ENCODE assay signal across 1 cellular context in the genomic region with DNA sequence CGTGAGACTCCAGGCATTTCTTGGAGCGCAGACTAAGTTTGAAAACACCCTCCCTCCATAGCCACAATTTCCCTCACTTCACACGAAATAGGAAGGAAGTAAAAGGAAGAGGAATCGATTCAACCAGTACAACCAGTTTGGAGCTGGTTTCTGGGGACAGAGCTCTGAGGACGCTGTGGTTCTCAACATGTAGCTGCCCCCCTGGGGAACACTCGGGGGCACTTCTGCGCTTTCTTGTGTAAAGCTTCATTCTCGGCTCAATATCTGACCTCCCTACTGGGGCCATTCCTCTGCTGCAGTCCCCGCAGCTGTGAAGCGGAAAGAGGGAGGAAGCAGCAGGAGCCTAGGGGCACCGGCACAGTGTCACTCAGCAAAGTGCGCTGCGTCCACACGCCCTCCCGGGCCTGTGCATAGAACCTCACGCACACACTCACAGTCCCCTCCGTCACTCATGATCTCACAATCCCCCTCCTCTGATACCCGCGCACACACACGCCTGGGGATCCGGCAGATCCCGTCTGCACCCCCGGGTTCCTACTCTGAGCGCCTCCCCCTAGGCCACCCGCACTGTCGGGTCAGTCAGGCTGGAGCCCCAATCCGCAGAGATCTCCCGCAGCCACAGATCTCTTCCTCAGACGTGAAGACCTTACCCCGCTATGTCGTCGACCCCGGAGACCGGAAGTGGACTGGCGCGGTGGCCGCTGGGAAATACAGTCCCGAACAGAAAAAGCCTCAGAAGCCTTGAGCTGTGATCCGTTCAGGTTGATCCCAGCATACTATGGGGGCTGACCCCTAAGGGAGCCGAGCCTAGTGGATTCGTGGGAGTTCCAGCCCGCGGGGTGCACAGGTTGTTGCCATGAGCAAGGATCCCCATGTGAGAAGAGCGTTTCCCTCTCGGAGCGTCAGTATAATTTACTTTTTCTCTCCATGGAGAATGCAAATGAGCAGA.
TF ChIP-seq lines count a peak whose summit lies in the region.

TSS of gene ZNF780A (minus strand) at position 688 of the 949 bp plus-strand sequence. CDS start 6,190 bp downstream, outside the sequence.

TF ChIP-seq in HEK293, 187 proteins besides CTCF, POLR2A, EP300 and RAD21 (continued from another document and continues in another):
- TF ChIP-seq, protein P1, sequence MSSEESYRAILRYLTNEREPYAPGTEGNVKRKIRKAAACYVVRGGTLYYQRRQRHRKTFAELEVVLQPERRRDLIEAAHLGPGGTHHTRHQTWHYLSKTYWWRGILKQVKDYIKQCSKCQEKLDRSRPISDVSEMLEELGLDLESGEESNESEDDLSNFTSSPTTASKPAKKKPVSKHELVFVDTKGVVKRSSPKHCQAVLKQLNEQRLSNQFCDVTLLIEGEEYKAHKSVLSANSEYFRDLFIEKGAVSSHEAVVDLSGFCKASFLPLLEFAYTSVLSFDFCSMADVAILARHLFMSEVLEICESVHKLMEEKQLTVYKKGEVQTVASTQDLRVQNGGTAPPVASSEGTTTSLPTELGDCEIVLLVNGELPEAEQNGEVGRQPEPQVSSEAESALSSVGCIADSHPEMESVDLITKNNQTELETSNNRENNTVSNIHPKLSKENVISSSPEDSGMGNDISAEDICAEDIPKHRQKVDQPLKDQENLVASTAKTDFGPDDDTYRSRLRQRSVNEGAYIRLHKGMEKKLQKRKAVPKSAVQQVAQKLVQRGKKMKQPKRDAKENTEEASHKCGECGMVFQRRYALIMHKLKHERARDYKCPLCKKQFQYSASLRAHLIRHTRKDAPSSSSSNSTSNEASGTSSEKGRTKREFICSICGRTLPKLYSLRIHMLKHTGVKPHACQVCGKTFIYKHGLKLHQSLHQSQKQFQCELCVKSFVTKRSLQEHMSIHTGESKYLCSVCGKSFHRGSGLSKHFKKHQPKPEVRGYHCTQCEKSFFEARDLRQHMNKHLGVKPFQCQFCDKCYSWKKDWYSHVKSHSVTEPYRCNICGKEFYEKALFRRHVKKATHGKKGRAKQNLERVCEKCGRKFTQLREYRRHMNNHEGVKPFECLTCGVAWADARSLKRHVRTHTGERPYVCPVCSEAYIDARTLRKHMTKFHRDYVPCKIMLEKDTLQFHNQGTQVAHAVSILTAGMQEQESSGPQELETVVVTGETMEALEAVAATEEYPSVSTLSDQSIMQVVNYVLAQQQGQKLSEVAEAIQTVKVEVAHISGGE (tag by site-specific recombination; conservative IDR thresholded peaks at IDR 0.05; ENCODE audit: low read depth) = peak; percentile 93
- TF ChIP-seq ZNF544 (tag by site-specific recombination; IDR thresholded peaks at IDR 0.05) (no peak), SCRT1 (tag by site-specific recombination; IDR thresholded peaks at IDR 0.05; ENCODE audit: borderline replicate concordance) (peak; percentile 79; the same call in 1 of the 2 replicates), ZIC2 (tag by site-specific recombination; IDR thresholded peaks at IDR 0.05) (peak; percentile 94), GLIS1 (tag by site-specific recombination; IDR thresholded peaks at IDR 0.05) (peak; percentile 97), EGR2 (tag by site-specific recombination; IDR thresholded peaks at IDR 0.05; ENCODE audit: low read depth) (no peak), REST (tag by site-specific recombination; IDR thresholded peaks at IDR 0.05) (peak; percentile 51; the same call in 1 of the 2 replicates), ZNF16 (tag by site-specific recombination; IDR thresholded peaks at IDR 0.05; ENCODE audit: low read depth) (no peak; the same call in 1 of the 2 replicates), ZSCAN16 (tag by site-specific recombination; IDR thresholded peaks at IDR 0.05) (peak; percentile 83; the same call in 1 of the 2 replicates), ZNF670 (tag by site-specific recombination; IDR thresholded peaks at IDR 0.05; ENCODE audit: low read depth) (no peak), ZBTB17 (tag by site-specific recombination; IDR thresholded peaks at IDR 0.05) (peak; percentile 99), KLF17 (tag by site-specific recombination; IDR thresholded peaks at IDR 0.05) (peak; percentile 96), ZSCAN30 (tag by site-specific recombination; IDR thresholded peaks at IDR 0.05) (peak; percentile 14; the same call in 1 of the 2 replicates), ZNF248 (tag by site-specific recombination; IDR thresholded peaks at IDR 0.05) (no peak), ZNF292 (tag by site-specific recombination; IDR thresholded peaks at IDR 0.05; ENCODE audit: borderline replicate concordance, low read depth) (no peak), ZNF26 (tag by site-specific recombination; IDR thresholded peaks at IDR 0.05) (no peak), SP2 (tag by site-specific recombination; IDR thresholded peaks at IDR 0.05) (peak; percentile 61), ZFP37 (tag by site-specific recombination; IDR thresholded peaks at IDR 0.05) (peak; percentile 97), SP7 (tag by site-specific recombination; IDR thresholded peaks at IDR 0.05) (peak; percentile 96), ZNF645 (tag by site-specific recombination; IDR thresholded peaks at IDR 0.05) (peak; percentile 89; the same call in 1 of the 2 replicates), ZBTB8A (tag by site-specific recombination; IDR thresholded peaks at IDR 0.05) (peak; percentile 71; the same call in 1 of the 2 replicates), ZNF239 (tag by site-specific recombination; IDR thresholded peaks at IDR 0.05) (no peak)
- TF ChIP-seq, protein P2, sequence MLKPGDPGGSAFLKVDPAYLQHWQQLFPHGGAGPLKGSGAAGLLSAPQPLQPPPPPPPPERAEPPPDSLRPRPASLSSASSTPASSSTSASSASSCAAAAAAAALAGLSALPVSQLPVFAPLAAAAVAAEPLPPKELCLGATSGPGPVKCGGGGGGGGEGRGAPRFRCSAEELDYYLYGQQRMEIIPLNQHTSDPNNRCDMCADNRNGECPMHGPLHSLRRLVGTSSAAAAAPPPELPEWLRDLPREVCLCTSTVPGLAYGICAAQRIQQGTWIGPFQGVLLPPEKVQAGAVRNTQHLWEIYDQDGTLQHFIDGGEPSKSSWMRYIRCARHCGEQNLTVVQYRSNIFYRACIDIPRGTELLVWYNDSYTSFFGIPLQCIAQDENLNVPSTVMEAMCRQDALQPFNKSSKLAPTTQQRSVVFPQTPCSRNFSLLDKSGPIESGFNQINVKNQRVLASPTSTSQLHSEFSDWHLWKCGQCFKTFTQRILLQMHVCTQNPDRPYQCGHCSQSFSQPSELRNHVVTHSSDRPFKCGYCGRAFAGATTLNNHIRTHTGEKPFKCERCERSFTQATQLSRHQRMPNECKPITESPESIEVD (tag by site-specific recombination; IDR thresholded peaks at IDR 0.05) = no peak; the same call in 1 of the 2 replicates
- TF ChIP-seq, protein P3, sequence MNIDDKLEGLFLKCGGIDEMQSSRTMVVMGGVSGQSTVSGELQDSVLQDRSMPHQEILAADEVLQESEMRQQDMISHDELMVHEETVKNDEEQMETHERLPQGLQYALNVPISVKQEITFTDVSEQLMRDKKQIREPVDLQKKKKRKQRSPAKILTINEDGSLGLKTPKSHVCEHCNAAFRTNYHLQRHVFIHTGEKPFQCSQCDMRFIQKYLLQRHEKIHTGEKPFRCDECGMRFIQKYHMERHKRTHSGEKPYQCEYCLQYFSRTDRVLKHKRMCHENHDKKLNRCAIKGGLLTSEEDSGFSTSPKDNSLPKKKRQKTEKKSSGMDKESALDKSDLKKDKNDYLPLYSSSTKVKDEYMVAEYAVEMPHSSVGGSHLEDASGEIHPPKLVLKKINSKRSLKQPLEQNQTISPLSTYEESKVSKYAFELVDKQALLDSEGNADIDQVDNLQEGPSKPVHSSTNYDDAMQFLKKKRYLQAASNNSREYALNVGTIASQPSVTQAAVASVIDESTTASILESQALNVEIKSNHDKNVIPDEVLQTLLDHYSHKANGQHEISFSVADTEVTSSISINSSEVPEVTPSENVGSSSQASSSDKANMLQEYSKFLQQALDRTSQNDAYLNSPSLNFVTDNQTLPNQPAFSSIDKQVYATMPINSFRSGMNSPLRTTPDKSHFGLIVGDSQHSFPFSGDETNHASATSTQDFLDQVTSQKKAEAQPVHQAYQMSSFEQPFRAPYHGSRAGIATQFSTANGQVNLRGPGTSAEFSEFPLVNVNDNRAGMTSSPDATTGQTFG (tag by site-specific recombination; IDR thresholded peaks at IDR 0.05; ENCODE audit: borderline replicate concordance) = no peak
- TF ChIP-seq, protein P4, sequence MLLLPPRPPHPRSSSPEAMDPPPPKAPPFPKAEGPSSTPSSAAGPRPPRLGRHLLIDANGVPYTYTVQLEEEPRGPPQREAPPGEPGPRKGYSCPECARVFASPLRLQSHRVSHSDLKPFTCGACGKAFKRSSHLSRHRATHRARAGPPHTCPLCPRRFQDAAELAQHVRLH (tag by site-specific recombination; IDR thresholded peaks at IDR 0.05) = peak; percentile 100
- TF ChIP-seq, protein P5, sequence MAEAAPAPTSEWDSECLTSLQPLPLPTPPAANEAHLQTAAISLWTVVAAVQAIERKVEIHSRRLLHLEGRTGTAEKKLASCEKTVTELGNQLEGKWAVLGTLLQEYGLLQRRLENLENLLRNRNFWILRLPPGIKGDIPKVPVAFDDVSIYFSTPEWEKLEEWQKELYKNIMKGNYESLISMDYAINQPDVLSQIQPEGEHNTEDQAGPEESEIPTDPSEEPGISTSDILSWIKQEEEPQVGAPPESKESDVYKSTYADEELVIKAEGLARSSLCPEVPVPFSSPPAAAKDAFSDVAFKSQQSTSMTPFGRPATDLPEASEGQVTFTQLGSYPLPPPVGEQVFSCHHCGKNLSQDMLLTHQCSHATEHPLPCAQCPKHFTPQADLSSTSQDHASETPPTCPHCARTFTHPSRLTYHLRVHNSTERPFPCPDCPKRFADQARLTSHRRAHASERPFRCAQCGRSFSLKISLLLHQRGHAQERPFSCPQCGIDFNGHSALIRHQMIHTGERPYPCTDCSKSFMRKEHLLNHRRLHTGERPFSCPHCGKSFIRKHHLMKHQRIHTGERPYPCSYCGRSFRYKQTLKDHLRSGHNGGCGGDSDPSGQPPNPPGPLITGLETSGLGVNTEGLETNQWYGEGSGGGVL (tag by site-specific recombination; IDR thresholded peaks at IDR 0.05) = peak; percentile 100
- TF ChIP-seq, protein P6, sequence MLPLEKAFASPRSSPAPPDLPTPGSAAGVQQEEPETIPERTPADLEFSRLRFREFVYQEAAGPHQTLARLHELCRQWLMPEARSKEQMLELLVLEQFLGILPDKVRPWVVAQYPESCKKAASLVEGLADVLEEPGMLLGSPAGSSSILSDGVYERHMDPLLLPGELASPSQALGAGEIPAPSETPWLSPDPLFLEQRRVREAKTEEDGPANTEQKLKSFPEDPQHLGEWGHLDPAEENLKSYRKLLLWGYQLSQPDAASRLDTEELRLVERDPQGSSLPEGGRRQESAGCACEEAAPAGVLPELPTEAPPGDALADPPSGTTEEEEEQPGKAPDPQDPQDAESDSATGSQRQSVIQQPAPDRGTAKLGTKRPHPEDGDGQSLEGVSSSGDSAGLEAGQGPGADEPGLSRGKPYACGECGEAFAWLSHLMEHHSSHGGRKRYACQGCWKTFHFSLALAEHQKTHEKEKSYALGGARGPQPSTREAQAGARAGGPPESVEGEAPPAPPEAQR (tag by site-specific recombination; IDR thresholded peaks at IDR 0.05) = 0 out of 2 replicates have a peak, but pooled peaks have one; percentile 34
